2 cellular contexts compared by ENCODE assay signal in genomic region chr3:62371735-62372591, GRCh38.
TF ChIP-seq lines count a peak whose summit lies in the region.

No MANE protein-coding gene starts in this region.

TF ChIP-seq in GM23338, 12 proteins besides CTCF, POLR2A, EP300 and RAD21:
- TF ChIP-seq EZH2 (IDR thresholded peaks at IDR 0.05; ENCODE audit: low read depth, unreplicated experiment) (peak; percentile 99), ZNF114 (CRISPR knock-in tag; IDR thresholded peaks at IDR 0.05) (no peak), EZH2phosphoT487 (IDR thresholded peaks at IDR 0.05; ENCODE audit: unreplicated experiment) (peak; percentile 99)

TF ChIP-seq in H1, 55 proteins besides CTCF, POLR2A, EP300 and RAD21:
- TF ChIP-seq USF2 (IDR thresholded peaks at IDR 0.05; ENCODE audit: low read length) (no peak), HDAC6 (IDR thresholded peaks at IDR 0.05; ENCODE audit: low read depth, low read length) (no peak), CHD7 (IDR thresholded peaks at IDR 0.05; ENCODE audit: insufficient replicate concordance, low read length) (no peak), BACH1 (IDR thresholded peaks at IDR 0.05; ENCODE audit: low read length) (no peak), EZH2 (IDR thresholded peaks at IDR 0.05; ENCODE audit: low read depth, low read length, severe bottlenecking) (peak; percentile 65), SRF (IDR thresholded peaks at IDR 0.05; ENCODE audit: low read depth, low read length) (no peak), CEBPB (IDR thresholded peaks at IDR 0.05; ENCODE audit: low read depth, low read length) (no peak), CHD1 (IDR thresholded peaks at IDR 0.05; ENCODE audit: low read depth, low read length) (no peak), E2F6 (IDR thresholded peaks at IDR 0.05) (peak; percentile 73), MAX (IDR thresholded peaks at IDR 0.05) (peak; percentile 80), SP2 (IDR thresholded peaks at IDR 0.05; ENCODE audit: low read length) (no peak), CBX8 (IDR thresholded peaks at IDR 0.05; ENCODE audit: borderline replicate concordance, low read depth, low read length) (peak; percentile 84; the same call in 1 of the 2 replicates), NANOG (IDR thresholded peaks at IDR 0.05; ENCODE audit: insufficient read depth, low read depth, low read length, poor library complexity, severe bottlenecking) (no peak), HDAC2 (IDR thresholded peaks at IDR 0.05; ENCODE audit: borderline replicate concordance in 1 of 2, low read depth in 2 of 2, low read length in 2 of 2) (0 out of 4 replicates have a peak, but pooled peaks of 1 of the 2 experiments have one; percentile 36), BRCA1 (IDR thresholded peaks at IDR 0.05; ENCODE audit: low read depth, low read length) (no peak), RNF2 (IDR thresholded peaks at IDR 0.05; ENCODE audit: borderline replicate concordance, low read depth, low read length, missing control alignments, poor library complexity, severe bottlenecking) (no peak), KDM5A (IDR thresholded peaks at IDR 0.05; ENCODE audit: low read length) (no peak), JUND (IDR thresholded peaks at IDR 0.05; ENCODE audit: low read length) (no peak), ASH2L (IDR thresholded peaks at IDR 0.05; ENCODE audit: low read length) (no peak), BCL11A (IDR thresholded peaks at IDR 0.05; ENCODE audit: low read depth in 2 of 2, low read length in 2 of 2) (no peak), KDM1A (IDR thresholded peaks at IDR 0.05; ENCODE audit: borderline replicate concordance, low read length) (peak; percentile 83; the same call in 1 of the 2 replicates)
TF ChIP-seq in H1: peak in this region for 6.
